In genomic region chr9:15101046-15101445, GRCh38 we compare ENCODE assay signal across 26 cellular contexts.
"Had no signal": no experiment of that assay in that cellular context is flagged by ENCODE, and none has a peak within 500 bp of the region (broad histone marks: within the 10 kb centered on the region; RNA-seq: fewer than 3 reads in every experiment).

No MANE protein-coding gene starts in this region.

- H3K36me3 ChIP-seq: gastrocnemius medialis, transverse colon, vagina had no signal

- DNase-seq: activated CD4-positive, alpha-beta T cell treated with anti-CD3 and anti-CD28 coated beads for 36 hours; activated CD4-positive, alpha-beta T cell treated with anti-CD3 and anti-CD28 coated beads, Interleukin-2, amount 50 U/mL, for 4 hours; activated CD8-positive, alpha-beta memory T cell treated with anti-CD3 and anti-CD28 coated beads for 24 hours; activated CD8-positive, alpha-beta memory T cell treated with anti-CD3 and anti-CD28 coated beads, Interleukin-2, amount 50 U/mL, for 4 hours; activated naive CD4-positive, alpha-beta T cell treated with anti-CD3 and anti-CD28 coated beads for 36 hours; activated naive CD8-positive, alpha-beta T cell treated with anti-CD3 and anti-CD28 coated beads, Interleukin-2, amount 10 ng/mL, durations not matched to agents 7 days and 5 days; activated T-cell treated with anti-CD3 and anti-CD28 coated beads, Interleukin-2, amount 50 U/mL, for 24 hours; amygdala; caudate nucleus; dermis blood vessel endothelial cell; effector memory CD4-positive, alpha-beta T cell; gastrocnemius medialis; hypothalamus; left ventricle myocardium superior; mucosa of descending colon; nucleus accumbens; right cardiac atrium; stimulated activated CD4-positive, alpha-beta T cell treated with anti-CD3 and anti-CD28 coated beads, Interleukin-15, amount 100 ng/mL, for 24 hours; T-helper 9 cell; transverse colon had no signal

- H3K79me2 ChIP-seq: parathyroid adenoma had no signal

- H3K9ac ChIP-seq: parathyroid adenoma had no signal

- H3K4me1 ChIP-seq: gastrocnemius medialis, parathyroid adenoma, transverse colon, vagina had no signal

- H3K4me3 ChIP-seq: gastrocnemius medialis, mucosa of descending colon, skin epidermis, transverse colon, vagina had no signal

- H2AFZ ChIP-seq: parathyroid adenoma had no signal

- H3K4me1 Mint-ChIP-seq: activated CD4-positive, alpha-beta T cell treated with anti-CD3 and anti-CD28 coated beads for 36 hours; stimulated activated memory B cell treated with anti-CD40 and anti-IgM and Interleukin-4, amounts not matched to agents 10 μg/mL and 1 μg/mL and 100 μg/mL, for 72 hours had no signal

- H3K4me3 Mint-ChIP-seq: activated CD4-positive, alpha-beta T cell treated with anti-CD3 and anti-CD28 coated beads for 36 hours; activated naive CD4-positive, alpha-beta T cell treated with anti-CD3 and anti-CD28 coated beads for 36 hours; activated naive CD8-positive, alpha-beta T cell treated with anti-CD3 and anti-CD28 coated beads, Interleukin-2, amount 10 ng/mL, durations not matched to agents 7 days and 5 days; activated T-cell treated with anti-CD3 and anti-CD28 coated beads, Interleukin-2, amount 50 U/mL, for 24 hours; stimulated activated memory B cell treated with anti-CD40 and anti-IgM and Interleukin-4, amounts not matched to agents 10 μg/mL and 1 μg/mL and 100 μg/mL, for 72 hours; WTC11 had no signal

- H3K9me3 Mint-ChIP-seq: activated naive CD4-positive, alpha-beta T cell treated with anti-CD3 and anti-CD28 coated beads for 36 hours; activated naive CD8-positive, alpha-beta T cell treated with anti-CD3 and anti-CD28 coated beads, Interleukin-2, amount 10 ng/mL, durations not matched to agents 7 days and 5 days; activated T-cell treated with anti-CD3 and anti-CD28 coated beads, Interleukin-2, amount 50 U/mL, for 24 hours; activated T-helper 2 cell treated with anti-CD3 and anti-CD28 coated beads, Interferon-gamma antibody, Interleukin-2, Interleukin-4, amounts not matched to agents 10 μg/mL and 5 μg/mL and 100 μg/mL, durations not matched to agents 14 hours and 24 hours and 36 hours; stimulated activated memory B cell treated with anti-CD40 and anti-IgM and Interleukin-4, amounts not matched to agents 10 μg/mL and 1 μg/mL and 100 μg/mL, for 72 hours; WTC11 had no signal

- H3K27me3 ChIP-seq: gastrocnemius medialis, transverse colon, vagina had no signal

- H3K27ac ChIP-seq: gastrocnemius medialis, parathyroid adenoma, skin epidermis, transverse colon, vagina had no signal

- H3K36me3 Mint-ChIP-seq: activated naive CD8-positive, alpha-beta T cell treated with anti-CD3 and anti-CD28 coated beads, Interleukin-2, amount 10 ng/mL, durations not matched to agents 7 days and 5 days; stimulated activated memory B cell treated with anti-CD40 and anti-IgM and Interleukin-4, amounts not matched to agents 10 μg/mL and 1 μg/mL and 100 μg/mL, for 72 hours; WTC11 had no signal

- H3K9me3 ChIP-seq: gastrocnemius medialis, mucosa of descending colon, transverse colon, vagina had no signal

- H3K27ac Mint-ChIP-seq: activated CD4-positive, alpha-beta T cell treated with anti-CD3 and anti-CD28 coated beads for 36 hours; activated naive CD4-positive, alpha-beta T cell treated with anti-CD3 and anti-CD28 coated beads for 36 hours; activated naive CD8-positive, alpha-beta T cell treated with anti-CD3 and anti-CD28 coated beads, Interleukin-2, amount 10 ng/mL, durations not matched to agents 7 days and 5 days; activated T-cell treated with anti-CD3 and anti-CD28 coated beads, Interleukin-2, amount 50 U/mL, for 24 hours; activated T-helper 2 cell treated with anti-CD3 and anti-CD28 coated beads, Interferon-gamma antibody, Interleukin-2, Interleukin-4, amounts not matched to agents 10 μg/mL and 5 μg/mL and 100 μg/mL, durations not matched to agents 14 hours and 24 hours and 36 hours; stimulated activated memory B cell treated with anti-CD40 and anti-IgM and Interleukin-4, amounts not matched to agents 10 μg/mL and 1 μg/mL and 100 μg/mL, for 72 hours; WTC11 had no signal
